8 cellular contexts compared by ENCODE assay signal in genomic region chr12:63826002-63826585, GRCh38. TPM values are rescaled to one million over a fixed set of nuclear protein-coding genes. Genes with fewer than 3 reads are reported as not detected.
DNase-seq lines count a peak whose midpoint lies in the region; ATAC-seq and TF ChIP-seq lines count a peak whose summit lies in the region.

No MANE protein-coding gene starts in this region.

- H3K4me3 Mint-ChIP-seq in WTC11, result no peak overlapping the region

- no peak overlapping the region for H3K27ac ChIP-seq in left ventricle myocardium inferior (replicated peaks)

- peaks cover 24% of the 10 kb centered on the region for H3K9me3 Mint-ChIP-seq in WTC11

- POLR2A ChIA-PET in WTC11 (lab: Charles Lee), result no interaction called here

- intact Hi-C loops in left ventricle myocardium inferior (cut with micrococcal nuclease), result no loop called here

- peaks cover 6% of the 10 kb centered on the region for H3K4me1 ChIP-seq in left ventricle myocardium inferior

- H3K9me3 ChIP-seq in left ventricle myocardium inferior (replicated peaks), result peaks cover 12% of the 10 kb centered on the region

- H3K4me3 ChIP-seq in HFF-Myc (replicated peaks; ENCODE audit: low read depth, low read length) (no peak overlapping the region), left ventricle myocardium inferior (no peak overlapping the region)

- TF ChIP-seq CTCF in HFF-Myc (IDR thresholded peaks at IDR 0.05; ENCODE audit: low read depth, low read length, missing control alignments) (peak; percentile 77), WTC11 (IDR thresholded peaks at IDR 0.05) (peak; percentile 57; the same call in 1 of the 2 replicates), left ventricle myocardium inferior (IDR thresholded peaks at IDR 0.05; ENCODE audit: borderline replicate concordance) (peak; percentile 82)

- H3K27me3 ChIP-seq in left ventricle myocardium inferior (ENCODE audit: low read depth), result peaks cover 15% of the 10 kb centered on the region

- no peak overlapping the region for H3K27ac Mint-ChIP-seq in WTC11

- H3K27me3 Mint-ChIP-seq in WTC11 (ENCODE audit: low read depth), result peaks cover 15% of the 10 kb centered on the region

- peak; percentile 54 to 75 for DNase-seq in NCI-H2081 (lab: John Stamatoyannopoulos, UW)
- DNase-seq in NCI-H2081 treated with DMSO at 0.1 percent for 48 hours (lab: John Stamatoyannopoulos, UW), result no peak
- peak; percentile 63 for DNase-seq in HFF-Myc (ENCODE audit: extremely low read depth, low read depth)
- peak; percentile 66 for DNase-seq in NCI-H1694 treated with DMSO at 0.1 percent for 48 hours (lab: John Stamatoyannopoulos, UW)
- DNase-seq in WTC11 (ENCODE audit: low spot score), result no peak
- DNase-seq in left ventricle myocardium inferior, result no peak
- peak; percentile 83 for DNase-seq in superior temporal gyrus (ENCODE audit: extremely low spot score)

- peaks cover 10% of the 10 kb centered on the region for H3K36me3 Mint-ChIP-seq in WTC11

- CTCF ChIA-PET in WTC11 (lab: Charles Lee), result interaction anchor here (0.6 to 2.0 kb wide), 3 partner anchors 355 to 431 kb away, joined by 4 to 15 read pairs (median 9); no protein-coding TSS in a partner anchor

- peaks cover 5% of the 10 kb centered on the region for H3K4me1 Mint-ChIP-seq in WTC11

- H3K36me3 ChIP-seq in left ventricle myocardium inferior, result no peaks in the 10 kb centered on the region

- peak; percentile 77 for ATAC-seq in WTC11
- no peak for ATAC-seq in HG03457 (IDR thresholded peaks at IDR 0.05; ENCODE audit: unreplicated experiment)

TF ChIP-seq in WTC11, 78 proteins besides CTCF, POLR2A, EP300 and RAD21:
- TF ChIP-seq KAT7 (CRISPR knock-in tag; IDR thresholded peaks at IDR 0.05; ENCODE audit: borderline replicate concordance) (no peak), PRRX2 (CRISPR knock-in tag; IDR thresholded peaks at IDR 0.05) (no peak), IRF2 (CRISPR knock-in tag; IDR thresholded peaks at IDR 0.05; ENCODE audit: borderline replicate concordance, low read depth) (no peak), ZNF425 (CRISPR knock-in tag; conservative IDR thresholded peaks at IDR 0.05) (no peak), AFF4 (CRISPR knock-in tag; IDR thresholded peaks at IDR 0.05; ENCODE audit: borderline replicate concordance) (no peak), JAZF1 (CRISPR knock-in tag; IDR thresholded peaks at IDR 0.05) (no peak), FOXK1 (CRISPR knock-in tag; IDR thresholded peaks at IDR 0.05) (no peak), HMGA2 (CRISPR knock-in tag; IDR thresholded peaks at IDR 0.05) (no peak), USF1 (CRISPR knock-in tag; IDR thresholded peaks at IDR 0.05) (no peak), ZBTB21 (CRISPR knock-in tag; IDR thresholded peaks at IDR 0.05; ENCODE audit: borderline replicate concordance) (no peak), TEAD4 (CRISPR knock-in tag; IDR thresholded peaks at IDR 0.05) (no peak), E2F5 (CRISPR knock-in tag; IDR thresholded peaks at IDR 0.05) (no peak)

RNA-seq across cellular contexts. Expression of gene SRGAP1, which starts 18.4 kb away (rescaled TPM):
- 8.1 to 10.3 TPM (median 9.9 TPM) in 3 replicates for total RNA-seq in WTC11 (2021)
- total RNA-seq in left ventricle myocardium inferior, result 2.3 TPM

RNA-seq across cellular contexts. Expression of gene RXYLT1, which starts 46.4 kb away (rescaled TPM):
- 9.8 to 11.0 TPM (median 9.8 TPM) in 3 replicates for total RNA-seq in WTC11 (2021)
- total RNA-seq in left ventricle myocardium inferior, result 16.7 TPM

Comparison
In these comparisons a context has a peak if more than half of its experiments do, and no peak if none do; other contexts are left out.
1. DNase-seq: peak in NCI-H2081 (2 of 2), HFF-Myc (single experiment), NCI-H1694 treated with DMSO at 0.1 percent for 48 hours (single experiment) and superior temporal gyrus (single experiment); none in NCI-H2081 treated with DMSO at 0.1 percent for 48 hours (single experiment), WTC11 (single experiment) and left ventricle myocardium inferior (single experiment).
2. Peak in every context shown above with its lines, with median percentiles within 50 percentile points of each other: CTCF ChIP-seq.